ENCODE assay signal across 15 cellular contexts in the genomic region with DNA sequence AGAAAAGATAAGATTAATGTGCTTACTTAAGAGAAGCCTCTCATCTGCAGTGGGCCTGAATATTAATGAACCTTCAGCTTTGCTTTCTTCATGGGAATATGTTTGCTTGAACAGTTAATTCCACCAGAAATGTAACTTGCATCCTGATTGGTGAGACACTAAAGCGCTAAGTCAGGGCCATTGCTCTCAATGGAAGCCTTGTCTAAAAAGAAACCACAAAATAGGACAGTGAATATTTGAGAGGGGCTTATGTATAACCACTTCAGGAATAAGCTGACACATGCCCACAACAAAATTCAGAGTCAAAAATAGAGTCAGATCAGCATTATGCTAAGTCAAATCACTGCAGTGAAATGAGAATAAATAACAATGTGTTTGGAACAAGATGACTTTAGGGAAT.
A peak's percentile ranks its signal among the peaks of the same experiment; 100 is the strongest.
DNase-seq lines count a peak whose midpoint lies in the region; ATAC-seq and TF ChIP-seq lines count a peak whose summit lies in the region.
"Had no signal": no experiment of that assay in that cellular context is flagged by ENCODE, and none has a peak within 500 bp of the region (broad histone marks: within the 10 kb centered on the region; RNA-seq: fewer than 3 reads in every experiment).

No MANE protein-coding gene starts in this region.

- ATAC-seq in activated naive CD4-positive, alpha-beta T cell treated with anti-CD3 and anti-CD28 coated beads, Interleukin-2, amount 50 U/mL, for 72 hours, result no peak
- ATAC-seq: A549; CD8-positive, alpha-beta T cell; K562 had no signal

- TF ChIP-seq CTCF in smooth muscle cell (IDR thresholded peaks at IDR 0.05; ENCODE audit: borderline replicate concordance, insufficient read depth, poor library complexity, severe bottlenecking) (no peak), SK-N-SH (IDR thresholded peaks at IDR 0.05) (no peak)

- DNase-seq in OCI-M1 (lab: John Stamatoyannopoulos, UW) (peak; percentile 10), SW480 (ENCODE audit: low spot score) (peak; percentile 5), globus pallidus (ENCODE audit: low spot score) (peak; percentile 22), smooth muscle cell (lab: John Stamatoyannopoulos, UW; ENCODE audit: unreplicated experiment) (no peak), ureter (ENCODE audit: low spot score) (no peak), SK-N-SH (no peak)
- DNase-seq in activated naive CD4-positive, alpha-beta T cell treated with anti-CD3 and anti-CD28 coated beads, Interleukin-2, amount 50 U/mL, for 72 hours (ENCODE audit: low spot score in 2 of 2), result no peak
- DNase-seq: Caco-2; CD8-positive, alpha-beta T cell; GOT3 had no signal

- no peaks in the 10 kb centered on the region for H3K79me2 ChIP-seq in smooth muscle cell (ENCODE audit: low read depth)
- H3K79me2 ChIP-seq in SK-N-SH (ENCODE audit: insufficient read depth), result no peaks in the 10 kb centered on the region

- H3K27me3 ChIP-seq in smooth muscle cell (ENCODE audit: low read depth), result no peaks in the 10 kb centered on the region
- no peaks in the 10 kb centered on the region for H3K27me3 ChIP-seq in SK-N-SH (ENCODE audit: insufficient read depth)

- no peaks in the 10 kb centered on the region for H3K36me3 ChIP-seq in smooth muscle cell (ENCODE audit: low read depth)
- no peaks in the 10 kb centered on the region for H3K36me3 ChIP-seq in SK-N-SH (replicated peaks in 1 of 2; ENCODE audit: control insufficient read depth in 1 of 2, insufficient read depth in 2 of 2, low read length in 1 of 2)
- H3K36me3 ChIP-seq: HAP-1 had no signal

- peak overlapping the region; percentile 16 for H3K4me2 ChIP-seq in smooth muscle cell
- no peak overlapping the region for H3K4me2 ChIP-seq in SK-N-SH
- H3K4me2 ChIP-seq: A549 had no signal

- H3F3A ChIP-seq in smooth muscle cell (ENCODE audit: low read depth) (no peaks in the 10 kb centered on the region), SK-N-SH (replicated peaks; ENCODE audit: insufficient read depth) (no peaks in the 10 kb centered on the region)

- TF ChIP-seq EP300 in SK-N-SH (IDR thresholded peaks at IDR 0.05; ENCODE audit: borderline replicate concordance in 1 of 2, low read depth in 1 of 2, low read length in 1 of 2), result no peak

- no peak overlapping the region for H3K27ac ChIP-seq in smooth muscle cell (ENCODE audit: low read depth)
- H3K27ac ChIP-seq in SK-N-SH (ENCODE audit: low read depth in 2 of 2, low read length in 1 of 2), result no peak overlapping the region
- H3K27ac ChIP-seq: A549, HL-60 had no signal

- no peak for TF ChIP-seq RAD21 in SK-N-SH (IDR thresholded peaks at IDR 0.05; ENCODE audit: low read length)

- H3K4me1 ChIP-seq in smooth muscle cell (ENCODE audit: low read depth) (no peaks in the 10 kb centered on the region), SK-N-SH (ENCODE audit: control insufficient read depth in 1 of 2, insufficient read depth in 2 of 2, low read depth in 1 of 2, low read length in 1 of 2) (no peaks in the 10 kb centered on the region)
- H3K4me1 ChIP-seq: A549, Caco-2, HAP-1 had no signal

- POLR2A ChIA-PET in SK-N-SH (lab: Yijun Ruan, JAX), result no interaction called here

- WGBS in smooth muscle cell (ENCODE audit: low lambda C conversion rate), result 63% methylated on average over 1 of the region's 1 CpG
- 23% methylated on average over 1 of the region's 1 CpG for WGBS in SK-N-SH (ENCODE audit: low lambda C conversion rate)

- H3K9me2 ChIP-seq in SK-N-SH, result 0 out of 2 replicates have a peak, but pooled peaks cover 4% of the 10 kb centered on the region

- H4K20me1 ChIP-seq in smooth muscle cell (ENCODE audit: low read depth), result no peaks in the 10 kb centered on the region
- H4K20me1 ChIP-seq in SK-N-SH (ENCODE audit: insufficient read depth), result no peaks in the 10 kb centered on the region

- CTCF ChIA-PET in SK-N-SH (lab: Yijun Ruan, JAX), result no interaction called here

- no peak overlapping the region for H3K4me3 ChIP-seq in smooth muscle cell
- H3K4me3 ChIP-seq in SK-N-SH (ENCODE audit: low read depth in 2 of 2, low read length in 1 of 2), result no peak overlapping the region
- H3K4me3 ChIP-seq: A549, HAP-1, K562 had no signal

- H3K9me3 Mint-ChIP-seq in activated naive CD4-positive, alpha-beta T cell treated with anti-CD3 and anti-CD28 coated beads, Interleukin-2, amount 50 U/mL, for 72 hours, result peaks cover 0 to 12% of the 10 kb centered on the region in 2 donors

- H3K9me3 ChIP-seq in smooth muscle cell (replicated peaks; ENCODE audit: low read depth) (no peaks in the 10 kb centered on the region), SK-N-SH (no peaks in the 10 kb centered on the region)
- H3K9me3 ChIP-seq: A549, Caco-2, HAP-1 had no signal

- H3K9ac ChIP-seq in smooth muscle cell (ENCODE audit: low read depth) (no peak overlapping the region), SK-N-SH (no peak overlapping the region)

- no peaks in the 10 kb centered on the region for H3K36me3 Mint-ChIP-seq in activated naive CD4-positive, alpha-beta T cell treated with anti-CD3 and anti-CD28 coated beads, Interleukin-2, amount 50 U/mL, for 72 hours
- H3K36me3 Mint-ChIP-seq: CD14-positive monocyte; CD8-positive, alpha-beta T cell had no signal

- no peak overlapping the region for H3K27ac Mint-ChIP-seq in activated naive CD4-positive, alpha-beta T cell treated with anti-CD3 and anti-CD28 coated beads, Interleukin-2, amount 50 U/mL, for 72 hours
- H3K27ac Mint-ChIP-seq: CD14-positive monocyte; CD8-positive, alpha-beta T cell had no signal

- H2AFZ ChIP-seq in smooth muscle cell (ENCODE audit: low read depth) (peak overlapping the region; percentile 64), SK-N-SH (ENCODE audit: low read depth) (no peak overlapping the region)

TF ChIP-seq in SK-N-SH, 30 proteins besides CTCF, POLR2A, EP300 and RAD21:
- no peak for TF ChIP-seq TAF1 (IDR thresholded peaks at IDR 0.05; ENCODE audit: borderline replicate concordance, low read depth, low read length)
- TF ChIP-seq TCF12 (IDR thresholded peaks at IDR 0.05), result no peak
- TF ChIP-seq YY1 (IDR thresholded peaks at IDR 0.05; ENCODE audit: low read depth), result no peak

Comparison
In these comparisons a context has a peak if more than half of its experiments do, and no peak if none do; other contexts are left out.
1. DNase-seq: peak in OCI-M1 (single experiment), SW480 (single experiment) and globus pallidus (single experiment); none in smooth muscle cell (single experiment), activated naive CD4-positive, alpha-beta T cell treated with anti-CD3 and anti-CD28 coated beads, Interleukin-2, amount 50 U/mL, for 72 hours (0 of 2), ureter (single experiment) and SK-N-SH (single experiment).